Comparison of ENCODE assay signal across 13 cellular contexts in the genomic region with DNA sequence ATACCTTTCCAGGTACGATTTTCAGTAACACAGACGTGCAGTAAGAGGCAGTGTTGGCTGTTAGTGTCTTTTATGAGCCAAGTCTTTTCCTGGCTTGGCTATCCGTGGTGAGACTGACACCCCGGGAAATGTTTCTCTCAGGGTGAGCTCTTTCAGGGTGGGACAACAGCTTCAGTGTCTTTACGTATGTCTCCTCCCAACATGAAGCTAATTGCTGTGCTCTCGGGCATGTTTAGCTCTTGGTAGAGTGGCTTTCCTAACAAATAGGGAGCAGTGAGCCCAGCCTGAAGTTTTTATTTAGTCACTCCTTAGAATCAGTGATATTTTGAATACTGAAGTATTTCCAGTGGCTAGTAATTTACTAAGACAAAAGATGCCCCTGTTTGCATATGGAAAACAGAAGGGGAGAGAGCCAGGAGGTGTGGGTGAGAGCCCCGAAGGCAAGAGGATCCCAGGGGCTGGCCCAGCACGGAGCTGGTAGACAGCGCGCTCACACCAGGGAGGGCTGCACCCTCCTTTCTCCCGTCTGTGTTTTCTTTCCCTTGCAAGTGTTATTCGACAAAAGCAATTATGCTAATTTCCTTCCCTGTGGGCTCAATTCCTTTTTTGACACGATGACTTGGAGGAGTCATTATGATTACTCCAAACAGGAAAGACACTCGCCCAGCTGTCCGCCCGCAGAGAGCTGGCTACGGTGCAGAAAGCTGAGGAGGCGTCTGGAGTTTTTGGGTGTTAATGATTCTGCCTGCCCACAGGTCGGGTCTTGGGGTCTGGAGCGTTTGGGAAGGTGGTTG. TPM values are rescaled to one million over a fixed set of nuclear protein-coding genes. Genes with fewer than 3 reads are reported as not detected.
DNase-seq lines count a peak whose midpoint lies in the region; ATAC-seq and TF ChIP-seq lines count a peak whose summit lies in the region.
"Had no signal": no experiment of that assay in that cellular context is flagged by ENCODE, and none has a peak within 500 bp of the region (broad histone marks: within the 10 kb centered on the region; RNA-seq: fewer than 3 reads in every experiment).

No MANE protein-coding gene starts in this region.

- peaks cover 14% of the 10 kb centered on the region for H3K4me1 ChIP-seq in iPS-20b (ENCODE audit: insufficient read depth, low read length)

- in situ Hi-C loops in GM13977 (cut with MboI; ENCODE audit: low pct_unique_long_range_greater_than_20kb, low sequenced_read_pairs, unreplicated experiment) = no loop called here

- no peak overlapping the region for H3K27ac ChIP-seq in iPS-20b (ENCODE audit: low read length)
- H3K27ac ChIP-seq: cardiac muscle cell had no signal

- intact Hi-C loops in activated T-helper 2 cell treated with anti-CD3 and anti-CD28 coated beads, Interferon-gamma antibody, Interleukin-2, Interleukin-4, amounts not matched to agents 10 μg/mL and 5 μg/mL and 100 μg/mL, durations not matched to agents 14 hours and 24 hours and 36 hours (cut with micrococcal nuclease) = no loop called here

- peak; percentile 31 for DNase-seq in AG20443 (ENCODE audit: low spot score)
- no peak for DNase-seq in HFFc6
- DNase-seq in activated T-helper 2 cell treated with anti-CD3 and anti-CD28 coated beads, Interferon-gamma antibody, Interleukin-2, Interleukin-4, amounts not matched to agents 10 μg/mL and 5 μg/mL and 100 μg/mL, durations not matched to agents 14 hours and 24 hours and 36 hours (ENCODE audit: low spot score) = no peak
- DNase-seq in GM13977 (ENCODE audit: low spot score) = no peak
- no peak for DNase-seq in left lobe of liver (ENCODE audit: low spot score)
- DNase-seq in activated CD8-positive, alpha-beta memory T cell treated with anti-CD3 and anti-CD28 coated beads, Interleukin-2, amount 50 U/mL, for 4 hours = no peak
- DNase-seq: activated CD8-positive, alpha-beta memory T cell treated with anti-CD3 and anti-CD28 coated beads for 24 hours; C1 segment of cervical spinal cord; midbrain; NCI-H1436 had no signal

- TF ChIP-seq CTCF in HFFc6 (IDR thresholded peaks at IDR 0.05) (no peak), GM13977 (IDR thresholded peaks at IDR 0.05; ENCODE audit: extremely low read depth, insufficient read depth, missing control alignments) (no peak)

- peaks cover 6% of the 10 kb centered on the region; the same call in 1 of the 2 replicates for H3K36me3 ChIP-seq in iPS-20b (ENCODE audit: insufficient read depth, low read depth, low read length)

- H3K4me3 Mint-ChIP-seq in HFFc6 = peak overlapping the region; percentile 49
- H3K4me3 Mint-ChIP-seq in activated T-helper 2 cell treated with anti-CD3 and anti-CD28 coated beads, Interferon-gamma antibody, Interleukin-2, Interleukin-4, amounts not matched to agents 10 μg/mL and 5 μg/mL and 100 μg/mL, durations not matched to agents 14 hours and 24 hours and 36 hours (ENCODE audit: low read depth) = peak overlapping the region; percentile 7

- peaks cover 62% of the 10 kb centered on the region for H3K4me1 Mint-ChIP-seq in HFFc6 (ENCODE audit: low read depth)
- peaks cover 32% of the 10 kb centered on the region for H3K4me1 Mint-ChIP-seq in activated T-helper 2 cell treated with anti-CD3 and anti-CD28 coated beads, Interferon-gamma antibody, Interleukin-2, Interleukin-4, amounts not matched to agents 10 μg/mL and 5 μg/mL and 100 μg/mL, durations not matched to agents 14 hours and 24 hours and 36 hours (ENCODE audit: low read depth)

- no peaks in the 10 kb centered on the region for H3K27me3 Mint-ChIP-seq in HFFc6 (ENCODE audit: insufficient read depth)
- no peaks in the 10 kb centered on the region for H3K27me3 Mint-ChIP-seq in activated T-helper 2 cell treated with anti-CD3 and anti-CD28 coated beads, Interferon-gamma antibody, Interleukin-2, Interleukin-4, amounts not matched to agents 10 μg/mL and 5 μg/mL and 100 μg/mL, durations not matched to agents 14 hours and 24 hours and 36 hours (ENCODE audit: low read depth)

- ATAC-seq in HG03135 (IDR thresholded peaks at IDR 0.05; ENCODE audit: unreplicated experiment) (no peak), left lobe of liver (no peak)

- H3K9me3 ChIP-seq in iPS-20b (ENCODE audit: insufficient read depth, low read depth, low read length) = peaks cover 9% of the 10 kb centered on the region

- H3K27ac Mint-ChIP-seq in HFFc6 = peak overlapping the region; percentile 88
- H3K27ac Mint-ChIP-seq in activated T-helper 2 cell treated with anti-CD3 and anti-CD28 coated beads, Interferon-gamma antibody, Interleukin-2, Interleukin-4, amounts not matched to agents 10 μg/mL and 5 μg/mL and 100 μg/mL, durations not matched to agents 14 hours and 24 hours and 36 hours = no peak overlapping the region

- H3K9ac ChIP-seq in iPS-20b (ENCODE audit: low read depth, low read length) = peak overlapping the region; percentile 14; the same call in 1 of the 2 replicates

- H3K4me3 ChIP-seq in iPS-20b (ENCODE audit: low read length) = peak overlapping the region; percentile 55; the same call in 1 of the 2 replicates
- H3K4me3 ChIP-seq: cardiac muscle cell had no signal

- no peaks in the 10 kb centered on the region for H3K9me3 Mint-ChIP-seq in HFFc6
- H3K9me3 Mint-ChIP-seq in activated T-helper 2 cell treated with anti-CD3 and anti-CD28 coated beads, Interferon-gamma antibody, Interleukin-2, Interleukin-4, amounts not matched to agents 10 μg/mL and 5 μg/mL and 100 μg/mL, durations not matched to agents 14 hours and 24 hours and 36 hours = peaks cover 6% of the 10 kb centered on the region

- peaks cover 82% of the 10 kb centered on the region for H3K36me3 Mint-ChIP-seq in HFFc6 (ENCODE audit: low read depth)
- no peaks in the 10 kb centered on the region for H3K36me3 Mint-ChIP-seq in activated T-helper 2 cell treated with anti-CD3 and anti-CD28 coated beads, Interferon-gamma antibody, Interleukin-2, Interleukin-4, amounts not matched to agents 10 μg/mL and 5 μg/mL and 100 μg/mL, durations not matched to agents 14 hours and 24 hours and 36 hours (ENCODE audit: low read depth)

- H3K27me3 ChIP-seq in iPS-20b (ENCODE audit: insufficient read depth, low read length) = peaks cover 9% of the 10 kb centered on the region; the same call in 1 of the 2 replicates
- H3K27me3 ChIP-seq: cardiac muscle cell had no signal

RNA-seq across cellular contexts. Expression of a gene that starts 47.7 kb away (rescaled TPM):
- 10 to 100 TPM; 28.9 to 94.2 (median 88.3) TPM for total RNA-seq in HFFc6 (2021; fragmentation: NEBNext Ultra II Directional; extraction: Animal tissue kit (Norgen Biotek cat#: 25700))
- total RNA-seq in activated T-helper 2 cell treated with anti-CD3 and anti-CD28 coated beads, Interferon-gamma antibody, Interleukin-2, Interleukin-4, amounts not matched to agents 10 μg/mL and 5 μg/mL and 100 μg/mL, durations not matched to agents 14 hours and 24 hours and 36 hours = not detected in 2 replicates
- 15.5 TPM for total RNA-seq in left lobe of liver

Comparison
In these comparisons a context has a peak if more than half of its experiments do, and no peak if none do; other contexts are left out.
1. RNA of a gene that starts 47.7 kb away (total RNA-seq): 28.9 to 94.2 TPM in HFFc6 and 15.5 TPM in left lobe of liver (single experiment); not detected in activated T-helper 2 cell treated with anti-CD3 and anti-CD28 coated beads, Interferon-gamma antibody, Interleukin-2, Interleukin-4, amounts not matched to agents 10 μg/mL and 5 μg/mL and 100 μg/mL, durations not matched to agents 14 hours and 24 hours and 36 hours; every median in the first group is over 10 times any median in the second.